In genomic region chr11:120633630-120634374, GRCh38 we compare ENCODE assay signal across 16 cellular contexts.
DNase-seq lines count a peak whose midpoint lies in the region; ATAC-seq and TF ChIP-seq lines count a peak whose summit lies in the region.
"Had no signal": no experiment of that assay in that cellular context is flagged by ENCODE, and none has a peak within 500 bp of the region (broad histone marks: within the 10 kb centered on the region; RNA-seq: fewer than 3 reads in every experiment).

No MANE protein-coding gene starts in this region.

- ATAC-seq in SK-N-SH treated with all-trans-retinoic acid at 6 μM for 48 hours = no peak
- ATAC-seq in HG03095 (IDR thresholded peaks at IDR 0.05; ENCODE audit: unreplicated experiment) = no peak
- ATAC-seq: Right ventricle myocardium inferior had no signal

- H3F3A ChIP-seq in SK-N-SH (replicated peaks; ENCODE audit: insufficient read depth) (no peaks in the 10 kb centered on the region), GM23248 (ENCODE audit: insufficient read depth) (no peaks in the 10 kb centered on the region)

- no peaks in the 10 kb centered on the region for H3K36me3 ChIP-seq in SK-N-SH (replicated peaks in 1 of 2; ENCODE audit: control insufficient read depth in 1 of 2, insufficient read depth in 2 of 2, low read length in 1 of 2)
- H3K36me3 ChIP-seq in GM23248 (ENCODE audit: low read depth) = no peaks in the 10 kb centered on the region

- H3K79me2 ChIP-seq in SK-N-SH (ENCODE audit: insufficient read depth) (no peaks in the 10 kb centered on the region), GM23248 (ENCODE audit: insufficient read depth) (no peaks in the 10 kb centered on the region)

- 55% methylated on average over 13 of the region's 15 CpGs for WGBS in SK-N-SH (ENCODE audit: low lambda C conversion rate)
- 51 to 52% methylated on average over 15 of the region's 15 CpGs for WGBS in GM23248 (ENCODE audit: low coverage in 1 of 2, low lambda C conversion rate in 2 of 2, missing lambda C conversion rate in 2 of 2), 2 experiments

- H3K4me2 ChIP-seq in SK-N-SH = no peak overlapping the region
- H3K4me2 ChIP-seq in GM23248 (ENCODE audit: unreplicated experiment) = no peak overlapping the region

- no peak overlapping the region for H3K9ac ChIP-seq in SK-N-SH
- H3K9ac ChIP-seq in GM23248 = no peak overlapping the region

- H3K4me3 ChIP-seq in SK-N-SH (ENCODE audit: low read depth in 2 of 2, low read length in 1 of 2) (no peak overlapping the region), GM23248 (no peak overlapping the region)

- H2AFZ ChIP-seq in SK-N-SH (ENCODE audit: low read depth) (no peak overlapping the region), GM23248 (no peak overlapping the region)

- no peaks in the 10 kb centered on the region for H3K27me3 ChIP-seq in SK-N-SH (ENCODE audit: insufficient read depth)
- peaks cover 42% of the 10 kb centered on the region for H3K27me3 ChIP-seq in GM23248 (replicated peaks; ENCODE audit: insufficient read depth)

- H3K9me3 ChIP-seq in SK-N-SH (no peaks in the 10 kb centered on the region), GM23248 (ENCODE audit: low read depth) (no peaks in the 10 kb centered on the region)

- no peak overlapping the region; a peak in 1 of 4 replicates for H3K27ac ChIP-seq in SK-N-SH (ENCODE audit: low read depth in 2 of 2, low read length in 1 of 2)
- H3K27ac ChIP-seq in GM23248 = no peak overlapping the region

- H4K20me1 ChIP-seq in SK-N-SH (ENCODE audit: insufficient read depth) (no peaks in the 10 kb centered on the region), GM23248 (ENCODE audit: insufficient read depth) (no peaks in the 10 kb centered on the region)

- peaks cover 0 to 20% of the 10 kb centered on the region in 2 experiments; a peak in 2 of 4 replicates for H3K4me1 ChIP-seq in SK-N-SH (ENCODE audit: control insufficient read depth in 1 of 2, insufficient read depth in 2 of 2, low read depth in 1 of 2, low read length in 1 of 2)
- H3K4me1 ChIP-seq in GM23248 (ENCODE audit: insufficient read depth) = no peaks in the 10 kb centered on the region

- POLR2A ChIA-PET in SK-N-SH (lab: Yijun Ruan, JAX) = no interaction called here

- TF ChIP-seq RAD21 in SK-N-SH (IDR thresholded peaks at IDR 0.05; ENCODE audit: low read length) = no peak

- TF ChIP-seq CTCF in SK-N-SH (IDR thresholded peaks at IDR 0.05) = no peak

- TF ChIP-seq EP300 in SK-N-SH (IDR thresholded peaks at IDR 0.05; ENCODE audit: borderline replicate concordance in 1 of 2, low read depth in 1 of 2, low read length in 1 of 2) = no peak

- H3K9me2 ChIP-seq in SK-N-SH (no peaks in the 10 kb centered on the region), GM23248 (ENCODE audit: insufficient read depth) (no peaks in the 10 kb centered on the region)

- CTCF ChIA-PET in SK-N-SH (lab: Yijun Ruan, JAX) = interaction anchor here (0.6 to 1.8 kb wide), 6 partner anchors 9 to 560 kb away, joined by 3 to 7 read pairs (median 6); partner anchors contain the start of gene GRIK4

- in situ Hi-C loops in GM23248 (cut with MboI) = no loop called here

- DNase-seq in SK-N-SH = peak; percentile 65
- DNase-seq in OCI-M1 (lab: John Stamatoyannopoulos, UW) = peak; percentile 9
- DNase-seq in middle frontal gyrus (ENCODE audit: extremely low spot score, low spot score) = peak; percentile 31
- DNase-seq in iPS-NIHi7 (ENCODE audit: extremely low spot score) = no peak
- no peak for DNase-seq in GM23248
- DNase-seq: DMS79, Karpas-422, NCI-H1048, NCI-H1417 treated with DMSO at 0.1 percent for 48 hours, NCI-H1930, NCI-H226, NCI-H510A treated with DMSO at 0.1 percent for 48 hours, NCI-H748 treated with DMSO at 0.1 percent for 48 hours had no signal

TF ChIP-seq in SK-N-SH, 30 proteins besides CTCF, POLR2A, EP300 and RAD21:
- TF ChIP-seq SMC3 (IDR thresholded peaks at IDR 0.05; ENCODE audit: low read depth, low read length) = no peak
- TF ChIP-seq GATA2 (CRISPR knock-in tag; IDR thresholded peaks at IDR 0.05) = peak; percentile 70; the same call in 1 of the 2 replicates

TF ChIP-seq in SK-N-SH treated with all-trans-retinoic acid at 6 μM for 48 hours, 23 proteins besides CTCF, POLR2A, EP300 and RAD21:
- TF ChIP-seq ISL1 (CRISPR knock-in tag; IDR thresholded peaks at IDR 0.05) (no peak), PPARA (CRISPR knock-in tag; IDR thresholded peaks at IDR 0.05; ENCODE audit: borderline replicate concordance) (no peak), GLIS3 (CRISPR knock-in tag; IDR thresholded peaks at IDR 0.05) (no peak), ZFP3 (CRISPR knock-in tag; IDR thresholded peaks at IDR 0.05) (no peak)
- TF ChIP-seq, protein P1, sequence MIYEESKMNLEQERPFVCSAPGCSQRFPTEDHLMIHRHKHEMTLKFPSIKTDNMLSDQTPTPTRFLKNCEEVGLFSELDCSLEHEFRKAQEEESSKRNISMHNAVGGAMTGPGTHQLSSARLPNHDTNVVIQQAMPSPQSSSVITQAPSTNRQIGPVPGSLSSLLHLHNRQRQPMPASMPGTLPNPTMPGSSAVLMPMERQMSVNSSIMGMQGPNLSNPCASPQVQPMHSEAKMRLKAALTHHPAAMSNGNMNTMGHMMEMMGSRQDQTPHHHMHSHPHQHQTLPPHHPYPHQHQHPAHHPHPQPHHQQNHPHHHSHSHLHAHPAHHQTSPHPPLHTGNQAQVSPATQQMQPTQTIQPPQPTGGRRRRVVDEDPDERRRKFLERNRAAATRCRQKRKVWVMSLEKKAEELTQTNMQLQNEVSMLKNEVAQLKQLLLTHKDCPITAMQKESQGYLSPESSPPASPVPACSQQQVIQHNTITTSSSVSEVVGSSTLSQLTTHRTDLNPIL (CRISPR knock-in tag; IDR thresholded peaks at IDR 0.05; ENCODE audit: low read depth) = no peak

Comparison
In these comparisons a context has a peak if more than half of its experiments do, and no peak if none do; other contexts are left out.
1. DNase-seq: peak in SK-N-SH (single experiment), OCI-M1 (single experiment) and middle frontal gyrus (single experiment); none in iPS-NIHi7 (single experiment) and GM23248 (single experiment).